8 cellular contexts compared by ENCODE assay signal in the genomic region with DNA sequence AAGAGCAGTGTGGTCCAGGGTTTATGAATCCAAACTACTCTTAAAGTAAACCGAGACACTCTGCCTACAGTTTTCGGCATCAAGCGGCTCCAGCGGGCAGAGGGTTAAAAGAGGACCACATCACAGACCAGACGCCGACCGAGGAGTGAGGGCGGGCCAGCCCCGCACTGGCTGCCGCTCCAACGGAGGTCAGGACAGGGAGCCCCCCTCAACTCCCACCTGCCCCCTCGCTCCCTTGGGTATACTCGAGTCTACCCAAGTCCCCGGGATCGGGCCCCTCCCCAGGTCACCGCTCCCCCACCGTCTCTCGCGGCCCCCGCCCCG. TPM values are rescaled to one million over a fixed set of nuclear protein-coding genes. Genes with fewer than 3 reads are reported as not detected.
A peak's percentile ranks its signal among the peaks of the same experiment; 100 is the strongest.
DNase-seq lines count a peak whose midpoint lies in the region; ATAC-seq lines count a peak whose summit lies in the region.

No MANE protein-coding gene starts in this region.

- peaks cover 36% of the 10 kb centered on the region for H3K4me1 Mint-ChIP-seq in activated naive CD4-positive, alpha-beta T cell treated with anti-CD3 and anti-CD28 coated beads, Interleukin-2, amount 10 ng/mL, durations not matched to agents 7 days and 5 days
- H3K4me1 Mint-ChIP-seq in activated naive CD8-positive, alpha-beta T cell (ENCODE audit: low read depth) = peaks cover 33% of the 10 kb centered on the region

- peaks cover 24% of the 10 kb centered on the region for H3K36me3 Mint-ChIP-seq in activated naive CD4-positive, alpha-beta T cell treated with anti-CD3 and anti-CD28 coated beads, Interleukin-2, amount 10 ng/mL, durations not matched to agents 7 days and 5 days
- no peaks in the 10 kb centered on the region for H3K36me3 Mint-ChIP-seq in activated naive CD8-positive, alpha-beta T cell

- H3K27ac Mint-ChIP-seq in activated naive CD4-positive, alpha-beta T cell treated with anti-CD3 and anti-CD28 coated beads, Interleukin-2, amount 10 ng/mL, durations not matched to agents 7 days and 5 days = peak overlapping the region; percentile 94
- peak overlapping the region; percentile 41 for H3K27ac Mint-ChIP-seq in activated naive CD8-positive, alpha-beta T cell

- H3K4me3 Mint-ChIP-seq in activated naive CD4-positive, alpha-beta T cell treated with anti-CD3 and anti-CD28 coated beads, Interleukin-2, amount 10 ng/mL, durations not matched to agents 7 days and 5 days = peak overlapping the region; percentile 91
- H3K4me3 Mint-ChIP-seq in activated naive CD8-positive, alpha-beta T cell = peak overlapping the region; percentile 95

- CTCF ChIA-PET in activated naive CD4-positive, alpha-beta T cell treated with anti-CD3 and anti-CD28 coated beads, Interleukin-2, amount 10 ng/mL, durations not matched to agents 7 days and 5 days (lab: Charles Lee) = no interaction called here

- no peaks in the 10 kb centered on the region for H3K9me3 Mint-ChIP-seq in activated naive CD4-positive, alpha-beta T cell treated with anti-CD3 and anti-CD28 coated beads, Interleukin-2, amount 10 ng/mL, durations not matched to agents 7 days and 5 days
- H3K9me3 Mint-ChIP-seq in activated naive CD8-positive, alpha-beta T cell (ENCODE audit: low read depth) = no peaks in the 10 kb centered on the region

- H3K27me3 Mint-ChIP-seq in activated naive CD4-positive, alpha-beta T cell treated with anti-CD3 and anti-CD28 coated beads, Interleukin-2, amount 10 ng/mL, durations not matched to agents 7 days and 5 days = no peaks in the 10 kb centered on the region
- H3K27me3 Mint-ChIP-seq in activated naive CD8-positive, alpha-beta T cell = no peaks in the 10 kb centered on the region

- DNase-seq in activated naive CD4-positive, alpha-beta T cell treated with anti-CD3 and anti-CD28 coated beads, Interleukin-2, amount 10 ng/mL, durations not matched to agents 7 days and 5 days = no peak
- no peak for DNase-seq in activated naive CD4-positive, alpha-beta T cell treated with anti-CD3 and anti-CD28 coated beads, Interleukin-2, amount 50 U/mL, for 16 hours
- DNase-seq in NCI-H460 (ENCODE audit: extremely low read depth, low read depth) (peak; percentile 46), left ventricle myocardium superior (no peak), pulmonary artery endothelial cell (ENCODE audit: low read depth, low spot score) (peak; percentile 4)

- ATAC-seq in HG02943 (IDR thresholded peaks at IDR 0.05; ENCODE audit: low read depth, unreplicated experiment) (peak; percentile 29), left ventricle myocardium superior (peak; percentile 73), HG02798 (IDR thresholded peaks at IDR 0.05; ENCODE audit: poor library complexity, unreplicated experiment) (no peak)

- intact Hi-C loops in left ventricle myocardium superior (cut with micrococcal nuclease) = no loop called here

RNA-seq across cellular contexts. Expression of a gene that starts 0.3 kb away (rescaled TPM):
- total RNA-seq in NCI-H460 (2014; rRNA removed; shearing (Covaris generic)) = 22.8 and 27.1 TPM in 2 replicates
- polyA plus RNA-seq in NCI-H460 (2014; cell fraction: nucleus; rRNA removed) = 28.1 and 30.9 TPM in 2 replicates
- total RNA-seq in left ventricle myocardium superior (27.9 TPM), pulmonary artery endothelial cell (17.2 and 36.6 TPM in 2 replicates)

RNA-seq across cellular contexts. Expression of a gene that starts 10.9 kb away (rescaled TPM):
- not detected in 2 replicates for total RNA-seq in NCI-H460 (2014; rRNA removed; shearing (Covaris generic))
- polyA plus RNA-seq in NCI-H460 (2014; cell fraction: nucleus; rRNA removed) = not detected in 2 replicates
- total RNA-seq in left ventricle myocardium superior (not detected), pulmonary artery endothelial cell (not detected in 2 replicates)

RNA-seq across cellular contexts. Expression of a gene that starts 50.1 kb away (rescaled TPM):
- total RNA-seq in NCI-H460 (2014; rRNA removed; shearing (Covaris generic)) = 46.5 and 53.6 TPM in 2 replicates
- polyA plus RNA-seq in NCI-H460 (2014; cell fraction: nucleus; rRNA removed) = 52.5 and 63.8 TPM in 2 replicates
- total RNA-seq in left ventricle myocardium superior (19.2 TPM), pulmonary artery endothelial cell (36.7 and 41.7 TPM in 2 replicates)

Comparison
In these comparisons a context has a peak if more than half of its experiments do, and no peak if none do; other contexts are left out.
1. DNase-seq: peak in NCI-H460 (single experiment) and pulmonary artery endothelial cell (single experiment); none in activated naive CD4-positive, alpha-beta T cell treated with anti-CD3 and anti-CD28 coated beads, Interleukin-2, amount 10 ng/mL, durations not matched to agents 7 days and 5 days (single experiment), activated naive CD4-positive, alpha-beta T cell treated with anti-CD3 and anti-CD28 coated beads, Interleukin-2, amount 50 U/mL, for 16 hours (single experiment) and left ventricle myocardium superior (single experiment).